In genomic region chr2:226797289-226797988, GRCh38 we compare ENCODE assay signal across 8 cellular contexts. TPM values are rescaled to one million over a fixed set of nuclear protein-coding genes. Genes with fewer than 3 reads are reported as not detected.
DNase-seq lines count a peak whose midpoint lies in the region; ATAC-seq and TF ChIP-seq lines count a peak whose summit lies in the region.

No MANE protein-coding gene starts in this region.

- H3K36me3 ChIP-seq in RWPE2 (ENCODE audit: low read depth) (peaks cover 52% of the 10 kb centered on the region), parathyroid adenoma (ENCODE audit: control insufficient read depth, insufficient read depth, low read length) (no peaks in the 10 kb centered on the region)

- peak overlapping the region; percentile 92 for H3K4me3 Mint-ChIP-seq in CD4-positive, alpha-beta T cell

- H3K27ac Mint-ChIP-seq in CD4-positive, alpha-beta T cell = no peak overlapping the region

- TF ChIP-seq CTCF in CD4-positive, alpha-beta T cell (IDR thresholded peaks at IDR 0.05) = no peak
- TF ChIP-seq CTCF in RWPE2 (IDR thresholded peaks at IDR 0.05; ENCODE audit: poor library complexity, severe bottlenecking) = no peak
- no peak for TF ChIP-seq CTCF in fibroblast of the aortic adventitia (IDR thresholded peaks at IDR 0.05; ENCODE audit: insufficient read depth, low read length)
- no peak for TF ChIP-seq CTCF in parathyroid adenoma (IDR thresholded peaks at IDR 0.05)

- intact Hi-C loops in CD4-positive, alpha-beta T cell (cut with DNase I, micrococcal nuclease) = loop anchor here in 1 of 2 experiments (10.0 kb wide), 2 partner anchors 527 to 1513 kb away; partner anchors contain the start of gene MFF

- H3K27me3 ChIP-seq in CD4-positive, alpha-beta T cell (ENCODE audit: control insufficient read depth, insufficient read depth, low read length) = peaks cover 7% of the 10 kb centered on the region
- H3K27me3 ChIP-seq in RWPE2 (ENCODE audit: insufficient read depth, poor library complexity, severe bottlenecking) (no peaks in the 10 kb centered on the region), parathyroid adenoma (ENCODE audit: control insufficient read depth, insufficient read depth, low read length) (no peaks in the 10 kb centered on the region)

- no peak for TF ChIP-seq POLR2A in GM18505 (IDR thresholded peaks at IDR 0.05; ENCODE audit: borderline replicate concordance, extremely low read depth, insufficient read depth, insufficient read length)

- no peak overlapping the region for H3K27ac ChIP-seq in CD4-positive, alpha-beta T cell (ENCODE audit: low read depth, low read length)
- H3K27ac ChIP-seq in RWPE2 (ENCODE audit: poor library complexity, severe bottlenecking) (peak overlapping the region; percentile 93), parathyroid adenoma (peak overlapping the region; percentile 80)

- CTCF ChIA-PET in CD4-positive, alpha-beta T cell (lab: Charles Lee) = interaction anchor here (0.9 to 1.3 kb wide), 2 partner anchors 10 to 25 kb away, joined by 3 to 4 read pairs; no protein-coding TSS in a partner anchor

- H3K4me1 Mint-ChIP-seq in CD4-positive, alpha-beta T cell (ENCODE audit: low read depth) = peaks cover 35% of the 10 kb centered on the region

- peaks cover under 1% of the 10 kb centered on the region for H3K27me3 Mint-ChIP-seq in CD4-positive, alpha-beta T cell

- H3K4me2 ChIP-seq in parathyroid adenoma (ENCODE audit: low read length) = no peak overlapping the region

- no peak for ATAC-seq in CD4-positive, alpha-beta T cell (ENCODE audit: poor library complexity)
- ATAC-seq in RWPE2 (ENCODE audit: low read depth) (no peak), HG03095 (IDR thresholded peaks at IDR 0.05; ENCODE audit: unreplicated experiment) (no peak), GM18505 (IDR thresholded peaks at IDR 0.05; ENCODE audit: unreplicated experiment) (no peak), GM19463 (IDR thresholded peaks at IDR 0.05; ENCODE audit: unreplicated experiment) (no peak)

- peaks cover 6% of the 10 kb centered on the region for H3K4me1 ChIP-seq in RWPE2 (ENCODE audit: insufficient read depth, poor library complexity, severe bottlenecking)
- H3K4me1 ChIP-seq in parathyroid adenoma = peaks cover 4% of the 10 kb centered on the region

- no peaks in the 10 kb centered on the region for H3K9me3 ChIP-seq in CD4-positive, alpha-beta T cell (ENCODE audit: control insufficient read depth, low read length)
- no peaks in the 10 kb centered on the region for H3K9me3 ChIP-seq in RWPE2 (ENCODE audit: severe bottlenecking)
- H3K9me3 ChIP-seq in parathyroid adenoma (ENCODE audit: control insufficient read depth, low read length) = no peaks in the 10 kb centered on the region

- H2AFZ ChIP-seq in parathyroid adenoma = no peak overlapping the region

- H3K4me3 ChIP-seq in RWPE2 (ENCODE audit: severe bottlenecking) (peak overlapping the region; percentile 63), fibroblast of the aortic adventitia (ENCODE audit: low read depth, low read length) (peak overlapping the region; percentile 82), parathyroid adenoma (ENCODE audit: low read depth, low read length) (no peak overlapping the region)

- no peaks in the 10 kb centered on the region for H3K9me3 Mint-ChIP-seq in CD4-positive, alpha-beta T cell

- H3K9ac ChIP-seq in parathyroid adenoma = no peak overlapping the region

- POLR2A ChIA-PET in CD4-positive, alpha-beta T cell (lab: Charles Lee) = interaction anchor here (1.5 to 3.9 kb wide), 3 partner anchors 8 to 39 kb away, joined by 4 to 25 read pairs (median 19); partner anchors contain the start of gene RHBDD1

- no peaks in the 10 kb centered on the region for H3K79me2 ChIP-seq in parathyroid adenoma

- peak in 1 of 10 experiments; percentile 34 for DNase-seq in CD4-positive, alpha-beta T cell
- DNase-seq in RWPE2 (ENCODE audit: low spot score) = peak; percentile 68
- no peak for DNase-seq in fibroblast of the aortic adventitia (ENCODE audit: low read depth)
- DNase-seq in NCI-H1694 treated with DMSO at 0.1 percent for 48 hours (lab: John Stamatoyannopoulos, UW) = no peak

- no peaks in the 10 kb centered on the region for H3K36me3 Mint-ChIP-seq in CD4-positive, alpha-beta T cell (ENCODE audit: low read depth)

RNA-seq across cellular contexts. Expression of gene IRS1, which starts 2.2 kb away (rescaled TPM):
- 1 to 10 TPM; 2.9 TPM for total RNA-seq in CD4-positive, alpha-beta T cell
- total RNA-seq in fibroblast of the aortic adventitia (ENCODE audit: low replicate concordance) = 8.2 and 29.7 TPM in 2 replicates

RNA-seq across cellular contexts. Expression of gene RHBDD1, which starts 38.4 kb away (rescaled TPM):
- 10 to 100 TPM; 43.8 to 47.1 TPM for total RNA-seq in CD4-positive, alpha-beta T cell
- 19.5 and 45.0 TPM in 2 replicates for total RNA-seq in fibroblast of the aortic adventitia (ENCODE audit: low replicate concordance)
